8 cellular contexts compared by ENCODE assay signal in genomic region chr19:13906525-13906904, GRCh38. TPM values are rescaled to one million over a fixed set of nuclear protein-coding genes. Genes with fewer than 3 reads are reported as not detected.
DNase-seq lines count a peak whose midpoint lies in the region; ATAC-seq and TF ChIP-seq lines count a peak whose summit lies in the region.

No MANE protein-coding gene starts in this region.

- H3K27me3 ChIP-seq in gastrocnemius medialis = no peaks in the 10 kb centered on the region

- no peak for TF ChIP-seq POLR2A in gastrocnemius medialis (IDR thresholded peaks at IDR 0.05)

- peaks cover 0 to 6% of the 10 kb centered on the region in 2 donors for H3K36me3 ChIP-seq in gastrocnemius medialis

- in situ Hi-C loops in gastrocnemius medialis (cut with MboI; ENCODE audit: low sequenced_read_pairs in 4 of 4) = no loop called here

- peak overlapping the region; percentile 75 for H3K4me3 ChIP-seq in Jurkat, Clone E6-1 (ENCODE audit: low read length)
- H3K4me3 ChIP-seq in gastrocnemius medialis = peak overlapping the region; percentile 72 to 96 (median 90)

- peaks cover 8 to 12% of the 10 kb centered on the region in 2 donors for H3K4me1 ChIP-seq in gastrocnemius medialis

- ATAC-seq in Right ventricle myocardium superior (ENCODE audit: poor library complexity) = peak; percentile 46
- peak; percentile 39 to 60 for ATAC-seq in gastrocnemius medialis

- DNase-seq in NCI-H2196 (lab: John Stamatoyannopoulos, UW; ENCODE audit: unreplicated experiment) (peak; percentile 23), NCI-H2196 treated with DMSO at 0.1 percent for 48 hours (lab: John Stamatoyannopoulos, UW; ENCODE audit: unreplicated experiment) (no peak), activated T-helper 1 cell treated with Interleukin-2 at 50 U/mL for 16 hours (ENCODE audit: low read depth) (peak; percentile 14), Right ventricle myocardium superior (no peak), gastrocnemius medialis (peak in 1 of 2 donors; percentile 32), NCI-H226 (no peak), NCI-H2171 treated with DMSO at 0.1 percent for 48 hours (lab: John Stamatoyannopoulos, UW) (no peak)
- DNase-seq in Jurkat, Clone E6-1 (ENCODE audit: low read depth, low spot score) = no peak

- no peaks in the 10 kb centered on the region for H3K9me3 ChIP-seq in gastrocnemius medialis

- intact Hi-C loops in Right ventricle myocardium superior (cut with DNase I) = no loop called here
- intact Hi-C loops in gastrocnemius medialis (cut with DNase I; ENCODE audit: low total_unique reads) = loop anchor here (2.0 kb wide), 2 partner anchors 26 to 100 kb away; partner anchors contain the start of gene RFX1

- H3K27ac ChIP-seq in gastrocnemius medialis = peak overlapping the region; percentile 75 to 86 (median 76)

- no peak for TF ChIP-seq CTCF in gastrocnemius medialis (IDR thresholded peaks at IDR 0.05 in 4 of 5, conservative IDR thresholded peaks at IDR 0.05 in 1 of 5)

RNA-seq across cellular contexts. Expression of gene CC2D1A, which starts 0.5 kb away (rescaled TPM):
- polyA plus RNA-seq in Jurkat, Clone E6-1 (2012; ENCODE audit: insufficient read depth, insufficient read length) = 42.3 TPM
- total RNA-seq in Right ventricle myocardium superior (20.0 TPM), gastrocnemius medialis (10 to 100 TPM; 22.3 to 44.9 (median 33.7) TPM)

RNA-seq across cellular contexts. Expression of gene BRME1, which starts 0.6 kb away (rescaled TPM):
- polyA plus RNA-seq in Jurkat, Clone E6-1 (2012; ENCODE audit: insufficient read depth, insufficient read length) = 12.5 TPM
- total RNA-seq in Right ventricle myocardium superior = 0.81 TPM
- 1 to 10 TPM in 1 of 4 donors, under 1 TPM in 3; 0.19 to 1.0 (median 0.56) TPM for total RNA-seq in gastrocnemius medialis

RNA-seq across cellular contexts. Expression of gene NANOS3, which starts 29.6 kb away (rescaled TPM):
- 1.5 TPM for polyA plus RNA-seq in Jurkat, Clone E6-1 (2012; ENCODE audit: insufficient read depth, insufficient read length)
- total RNA-seq in Right ventricle myocardium superior (1.8 TPM), gastrocnemius medialis (not detected)

RNA-seq across cellular contexts. Expression of gene PODNL1, which starts 31.7 kb away (rescaled TPM):
- polyA plus RNA-seq in Jurkat, Clone E6-1 (2012; ENCODE audit: insufficient read depth, insufficient read length) = not detected
- 3.1 TPM for total RNA-seq in Right ventricle myocardium superior
- total RNA-seq in gastrocnemius medialis = under 1 TPM in 2 of 4 donors, not detected in 2; 0.55 to 0.61 TPM

RNA-seq across cellular contexts. Expression of gene DCAF15, which starts 45.8 kb away (rescaled TPM):
- 79.0 TPM for polyA plus RNA-seq in Jurkat, Clone E6-1 (2012; ENCODE audit: insufficient read depth, insufficient read length)
- total RNA-seq in Right ventricle myocardium superior (15.4 TPM), gastrocnemius medialis (10 to 100 TPM; 11.2 to 38.8 (median 18.0) TPM)

Comparison
In these comparisons a context has a peak if more than half of its experiments do, and no peak if none do; other contexts are left out.
1. DNase-seq: peak in NCI-H2196 (single experiment) and activated T-helper 1 cell treated with Interleukin-2 at 50 U/mL for 16 hours (single experiment); none in NCI-H2196 treated with DMSO at 0.1 percent for 48 hours (single experiment), Jurkat, Clone E6-1 (single experiment), Right ventricle myocardium superior (single experiment), NCI-H226 (single experiment) and NCI-H2171 treated with DMSO at 0.1 percent for 48 hours (single experiment).